In the genomic region with DNA sequence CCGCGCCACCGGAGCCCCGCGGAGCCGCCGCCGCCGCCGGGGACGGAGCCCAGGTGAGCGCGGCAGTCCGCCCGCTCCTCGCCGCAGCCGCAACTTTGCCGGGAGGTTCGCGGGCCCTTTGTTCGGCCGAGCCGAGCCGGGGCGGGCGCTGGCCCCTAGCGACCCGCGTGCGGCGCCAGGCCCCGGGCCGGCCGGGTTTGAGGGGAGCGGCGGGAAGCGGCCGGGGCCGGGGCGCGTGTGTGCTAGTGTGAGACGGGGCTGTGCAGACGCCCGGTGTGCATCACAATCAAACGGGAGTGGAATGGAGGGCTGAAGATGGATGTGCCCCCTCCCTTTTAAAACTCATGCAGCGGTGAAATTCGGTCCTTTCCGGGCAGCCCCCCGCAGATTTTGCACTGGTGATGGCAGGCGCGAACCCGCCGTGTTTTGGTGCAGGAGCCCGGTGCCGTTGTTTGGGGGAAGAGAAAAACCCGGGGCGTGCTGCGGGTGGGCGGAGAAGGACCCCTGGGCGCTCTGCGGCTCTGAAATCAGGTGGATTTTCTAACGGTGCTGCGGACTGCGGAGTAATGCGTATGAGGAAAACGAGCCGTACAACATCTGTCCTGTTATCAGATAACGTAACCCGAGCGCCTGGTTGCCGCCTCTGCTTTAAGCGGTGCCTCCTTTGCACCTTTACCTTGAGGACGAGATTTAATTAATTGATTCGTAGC, we compare ENCODE assay signal across 8 cellular contexts.
DNase-seq lines count a peak whose midpoint lies in the region; ATAC-seq and TF ChIP-seq lines count a peak whose summit lies in the region.

No MANE protein-coding gene starts in this region.

- H3K9me3 Mint-ChIP-seq in dendritic cell treated with granulocyte-macrophage colony-stimulating factor and Interleukin-4, amounts not matched to agents 40 ng/mL and 50 ng/mL, for 4 days, result no peaks in the 10 kb centered on the region
- H3K9me3 Mint-ChIP-seq in memory B cell, result no peaks in the 10 kb centered on the region

- H3K27me3 Mint-ChIP-seq in dendritic cell treated with granulocyte-macrophage colony-stimulating factor and Interleukin-4, amounts not matched to agents 40 ng/mL and 50 ng/mL, for 4 days, result peaks cover 69% of the 10 kb centered on the region
- H3K27me3 Mint-ChIP-seq in memory B cell, result peaks cover under 1% of the 10 kb centered on the region

- peaks cover 28% of the 10 kb centered on the region for H3K4me1 Mint-ChIP-seq in dendritic cell treated with granulocyte-macrophage colony-stimulating factor and Interleukin-4, amounts not matched to agents 40 ng/mL and 50 ng/mL, for 4 days (ENCODE audit: low read depth)
- peaks cover 25% of the 10 kb centered on the region for H3K4me1 Mint-ChIP-seq in memory B cell

- no peak for TF ChIP-seq CTCF in WI38 (IDR thresholded peaks at IDR 0.05; ENCODE audit: low read depth, low read length)

- peak overlapping the region; percentile 76 for H3K4me3 ChIP-seq in WI38 (ENCODE audit: low read depth, low read length)

- H3K4me3 Mint-ChIP-seq in dendritic cell treated with granulocyte-macrophage colony-stimulating factor and Interleukin-4, amounts not matched to agents 40 ng/mL and 50 ng/mL, for 4 days, result peak overlapping the region; percentile 78
- H3K4me3 Mint-ChIP-seq in memory B cell, result peak overlapping the region; percentile 93

- intact Hi-C loops in dendritic cell treated with granulocyte-macrophage colony-stimulating factor and Interleukin-4, amounts not matched to agents 40 ng/mL and 50 ng/mL, for 4 days (cut with micrococcal nuclease), result loop anchor here (5.0 kb wide), 2 partner anchors 42 to 92 kb away; no protein-coding TSS in a partner anchor

- no peak overlapping the region for H3K27ac Mint-ChIP-seq in dendritic cell treated with granulocyte-macrophage colony-stimulating factor and Interleukin-4, amounts not matched to agents 40 ng/mL and 50 ng/mL, for 4 days
- H3K27ac Mint-ChIP-seq in memory B cell, result peak overlapping the region; percentile 65

- DNase-seq in D341Med (ENCODE audit: low spot score) (peak; percentile 65), memory B cell (ENCODE audit: low spot score in 2 of 2) (peak; percentile 11 to 27), NCI-H1930 (lab: John Stamatoyannopoulos, UW) (no peak)
- peak; percentile 23 for DNase-seq in stimulated activated naive CD4-positive, alpha-beta T cell treated with Interleukin-2 at 50 U/mL for 16 hours (lab: John Stamatoyannopoulos, UW)

- ATAC-seq in HG03457 (IDR thresholded peaks at IDR 0.05; ENCODE audit: unreplicated experiment), result peak; percentile 2
- no peak for ATAC-seq in memory B cell (ENCODE audit: low read depth)
- no peak for ATAC-seq in HG02840 (IDR thresholded peaks at IDR 0.05; ENCODE audit: low FRiP score, unreplicated experiment)

- peaks cover 7% of the 10 kb centered on the region for H3K36me3 Mint-ChIP-seq in dendritic cell treated with granulocyte-macrophage colony-stimulating factor and Interleukin-4, amounts not matched to agents 40 ng/mL and 50 ng/mL, for 4 days (ENCODE audit: low read depth)
- H3K36me3 Mint-ChIP-seq in memory B cell, result peaks cover 5% of the 10 kb centered on the region

Comparison
In these comparisons a context has a peak if more than half of its experiments do, and no peak if none do; other contexts are left out.
1. DNase-seq: peak in D341Med (single experiment), memory B cell (2 of 2) and stimulated activated naive CD4-positive, alpha-beta T cell treated with Interleukin-2 at 50 U/mL for 16 hours (single experiment); none in NCI-H1930 (0 of 2).